ENCODE assay signal across 18 cellular contexts in genomic region chr18:23822590-23823385, GRCh38.
DNase-seq lines count a peak whose midpoint lies in the region; ATAC-seq, FAIRE-seq and TF ChIP-seq lines count a peak whose summit lies in the region.
"Had no signal": no experiment of that assay in that cellular context is flagged by ENCODE, and none has a peak within 500 bp of the region (broad histone marks: within the 10 kb centered on the region; RNA-seq: fewer than 3 reads in every experiment).

No MANE protein-coding gene starts in this region.

- no peak for TF ChIP-seq EP300 in K562 (IDR thresholded peaks at IDR 0.05; ENCODE audit: low read length)

- CTCF ChIA-PET in K562 (lab: Yijun Ruan, JAX; ENCODE audit: low intra/inter-chr PET ratio), result no interaction called here

- peak; percentile 45 for DNase-seq in AG20443 (ENCODE audit: low spot score)
- DNase-seq in HT1080 (ENCODE audit: low read depth), result peak; percentile 73
- no peak for DNase-seq in K562 (ENCODE audit: extremely low read depth in 1 of 4, low spot score in 3 of 4)
- peak; percentile 24 for DNase-seq in iris pigment epithelial cell (ENCODE audit: low read depth)
- no peak for DNase-seq in NCI-H1417 treated with DMSO at 0.1 percent for 48 hours (lab: John Stamatoyannopoulos, UW)
- no peak for DNase-seq in effector CD4-positive, alpha-beta T cell
- no peak for DNase-seq in activated CD8-positive, alpha-beta memory T cell treated with anti-CD3 and anti-CD28 coated beads for 24 hours
- no peak for DNase-seq in upper lobe of right lung
- DNase-seq: activated CD4-positive, alpha-beta T cell treated with anti-CD3 and anti-CD28 coated beads, Interleukin-2, amount 50 U/mL, for 4 hours; activated T-cell treated with anti-CD3 and anti-CD28 coated beads, Interleukin-2, amount 50 U/mL, for 72 hours; MM.1S; mucosa of descending colon; ovary; stomach had no signal

- peak; percentile 46 for FAIRE-seq in K562 (lab: Jason Lieb, UNC)
- FAIRE-seq: D721Med, frontal cortex had no signal

- WGBS in K562 (ENCODE audit: insufficient coverage, low coverage, missing lambda C conversion rate), result 1% methylated on average over 10 of the region's 10 CpGs

- H3K9me3 ChIP-seq in K562 (replicated peaks; ENCODE audit: control insufficient read depth, insufficient read depth, low read depth, low read length) (no peaks in the 10 kb centered on the region), upper lobe of right lung (no peaks in the 10 kb centered on the region)
- H3K9me3 ChIP-seq: mucosa of descending colon, ovary, stomach had no signal

- POLR2A ChIA-PET in K562 (lab: Yijun Ruan, JAX), result no interaction called here

- TF ChIP-seq RAD21 in K562 (CRISPR knock-in tag; conservative IDR thresholded peaks at IDR 0.05 in 1 of 2, IDR thresholded peaks at IDR 0.05 in 1 of 2), result no peak

- no peaks in the 10 kb centered on the region for H3K36me3 ChIP-seq in K562 (ENCODE audit: control insufficient read depth, insufficient read depth, low read length)
- H3K36me3 ChIP-seq in upper lobe of right lung, result no peaks in the 10 kb centered on the region
- H3K36me3 ChIP-seq: ovary had no signal

- H3K9ac ChIP-seq in K562 (ENCODE audit: insufficient read depth in 1 of 2, low read depth in 2 of 2, low read length in 2 of 2), result no peak overlapping the region

- H4K20me1 ChIP-seq in K562 (replicated peaks; ENCODE audit: control insufficient read depth, insufficient read depth, low read length), result no peaks in the 10 kb centered on the region

- H3K27me3 ChIP-seq in K562 (ENCODE audit: control insufficient read depth in 2 of 2, insufficient read depth in 2 of 2, low read length in 2 of 2) (peaks cover 0 to 4% of the 10 kb centered on the region in 2 experiments; a peak in 1 of 5 replicates), upper lobe of right lung (no peaks in the 10 kb centered on the region)
- H3K27me3 ChIP-seq: ovary, stomach had no signal

- H3K9me1 ChIP-seq in K562 (ENCODE audit: control insufficient read depth, insufficient read depth, low read length), result no peaks in the 10 kb centered on the region

- no peak overlapping the region for H2AFZ ChIP-seq in K562 (ENCODE audit: low read depth, low read length)

- H3K27ac ChIP-seq in K562 (ENCODE audit: extremely low read depth, low read depth, low read length) (no peak overlapping the region), upper lobe of right lung (no peak overlapping the region)
- H3K27ac ChIP-seq: ovary, stomach had no signal

- H3K4me3 ChIP-seq in K562 (no peak overlapping the region), upper lobe of right lung (no peak overlapping the region)
- H3K4me3 ChIP-seq: mucosa of descending colon, ovary, stomach had no signal

- H3K4me2 ChIP-seq in K562 (ENCODE audit: insufficient read depth, low read length), result no peak overlapping the region

- ATAC-seq in K562 (no peak), upper lobe of right lung (no peak)
- ATAC-seq: activated T-cell treated with anti-CD3 and anti-CD28 coated beads, Interleukin-2, amount 50 U/mL, for 72 hours; HCT116; mucosa of descending colon; Right ventricle myocardium inferior had no signal

- in situ Hi-C loops in K562 (cut with MboI), result no loop called here

- no peaks in the 10 kb centered on the region for H3K79me2 ChIP-seq in K562 (ENCODE audit: control insufficient read depth, insufficient read depth, low read length)

- no peak for TF ChIP-seq CTCF in K562 (IDR thresholded peaks at IDR 0.05 in 2 of 3, conservative IDR thresholded peaks at IDR 0.05 in 1 of 3; ENCODE audit: insufficient read depth in 2 of 3, low read depth in 1 of 3, low read length in 3 of 3)
- TF ChIP-seq CTCF in upper lobe of right lung (IDR thresholded peaks at IDR 0.05), result no peak

- TF ChIP-seq POLR2A in K562 (conservative IDR thresholded peaks at IDR 0.05), result no peak

- H3K4me1 ChIP-seq in K562 (replicated peaks in 1 of 2; ENCODE audit: control insufficient read depth in 2 of 2, insufficient read depth in 2 of 2, low read length in 2 of 2), result no peaks in the 10 kb centered on the region
- H3K4me1 ChIP-seq in upper lobe of right lung, result peaks cover 17% of the 10 kb centered on the region

- intact Hi-C loops in K562 (cut with micrococcal nuclease) (loop anchor here (10.0 kb wide), 1 partner anchor 672 kb away; no protein-coding TSS in a partner anchor), upper lobe of right lung (cut with DNase I) (no loop called here)

- no TSS peak for BruUV-seq in K562 (replicated peaks; lab: Mats Ljungman, UMichigan)

TF ChIP-seq in K562, 482 proteins besides CTCF, POLR2A, EP300 and RAD21:
- TF ChIP-seq E2F3 (CRISPR knock-in tag; IDR thresholded peaks at IDR 0.05), result no peak
- TF ChIP-seq HSF4 (CRISPR knock-in tag; IDR thresholded peaks at IDR 0.05; ENCODE audit: borderline replicate concordance), result no peak
- no peak for TF ChIP-seq SMAD2 (IDR thresholded peaks at IDR 0.05; ENCODE audit: low read depth, low read length)
- no peak for TF ChIP-seq ZBTB34 (CRISPR knock-in tag; IDR thresholded peaks at IDR 0.05)

Comparison
In these comparisons a context has a peak if more than half of its experiments do, and no peak if none do; other contexts are left out.
1. DNase-seq: peak in AG20443 (single experiment), HT1080 (single experiment) and iris pigment epithelial cell (single experiment); none in K562 (0 of 4), NCI-H1417 treated with DMSO at 0.1 percent for 48 hours (single experiment), effector CD4-positive, alpha-beta T cell (single experiment), activated CD8-positive, alpha-beta memory T cell treated with anti-CD3 and anti-CD28 coated beads for 24 hours (single experiment) and upper lobe of right lung (single experiment).